In the genomic region with DNA sequence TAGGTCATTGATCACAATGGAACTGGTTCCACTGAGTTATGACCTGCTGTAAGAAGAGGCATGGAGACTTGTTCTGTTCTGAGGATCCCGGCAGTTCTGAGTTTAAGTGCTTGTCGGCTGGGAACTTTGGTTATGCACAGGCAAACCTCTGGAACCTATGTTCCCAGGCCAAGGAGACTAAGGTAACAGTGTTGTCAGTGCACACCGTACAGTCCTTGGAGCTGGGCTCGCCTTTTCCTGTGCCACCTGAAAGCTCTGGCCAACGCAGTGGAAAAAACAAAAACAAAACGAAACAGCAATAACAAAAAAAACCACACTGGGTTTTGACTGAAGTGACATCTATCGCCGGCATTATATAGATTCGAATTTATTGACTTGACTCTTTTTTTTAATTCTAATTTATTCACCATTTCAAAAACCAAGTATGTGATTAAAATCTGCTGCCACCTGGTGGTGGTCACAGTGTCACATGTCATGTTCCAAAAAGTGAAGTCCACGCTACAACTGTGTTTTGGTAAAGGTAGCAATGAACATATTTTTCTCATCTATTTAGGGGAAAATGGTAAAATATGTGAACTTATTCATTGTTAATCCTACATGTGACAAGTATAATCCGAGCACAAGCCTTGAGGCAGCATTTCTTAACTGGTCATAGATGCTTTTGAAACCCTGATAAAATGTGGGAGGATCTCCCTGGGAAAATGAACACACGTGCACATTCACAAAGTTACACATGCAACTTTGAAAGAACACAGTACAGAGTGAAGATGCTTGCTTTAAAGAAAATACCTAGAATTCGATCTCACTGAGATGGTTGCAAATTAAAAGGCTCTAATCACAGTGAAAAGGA, we compare ENCODE assay signal across 8 cellular contexts.
DNase-seq lines count a peak whose midpoint lies in the region; ATAC-seq and TF ChIP-seq lines count a peak whose summit lies in the region.

No MANE protein-coding gene starts in this region.

- WGBS in sigmoid colon, 2 donors: 42 to 58% methylated on average over 13 of the region's 13 CpGs

- TF ChIP-seq CTCF in WERI-Rb-1 (IDR thresholded peaks at IDR 0.05; ENCODE audit: low read depth, low read length) (peak; percentile 42), fibroblast of the aortic adventitia (IDR thresholded peaks at IDR 0.05; ENCODE audit: insufficient read depth, low read length) (peak; percentile 33), sigmoid colon (IDR thresholded peaks at IDR 0.05) (peak in 3 of 4 experiments; percentile 36 to 71 (median 47))

- TF ChIP-seq EP300 in sigmoid colon (IDR thresholded peaks at IDR 0.05): no peak

- no peak for ATAC-seq in HG02970 (IDR thresholded peaks at IDR 0.05; ENCODE audit: low FRiP score, unreplicated experiment)

- H3K36me3 ChIP-seq in WERI-Rb-1 (no peaks in the 10 kb centered on the region), sigmoid colon (no peaks in the 10 kb centered on the region)

- H3K4me3 ChIP-seq in WERI-Rb-1 (ENCODE audit: low read depth, low read length) (no peak overlapping the region), fibroblast of the aortic adventitia (ENCODE audit: low read depth, low read length) (no peak overlapping the region), sigmoid colon (no peak overlapping the region)

- DNase-seq in DMS53 treated with DMSO at 0.1 percent for 48 hours (lab: John Stamatoyannopoulos, UW; ENCODE audit: unreplicated experiment) (peak; percentile 5), HuH-7.5 (ENCODE audit: low spot score) (peak; percentile 18), WERI-Rb-1 (peak; percentile 30), fibroblast of the aortic adventitia (ENCODE audit: low read depth) (peak; percentile 22), sigmoid colon (no peak), NCI-H2081 treated with DMSO at 0.1 percent for 48 hours (lab: John Stamatoyannopoulos, UW) (no peak), HCEC 1CT (no peak)

- H3K4me1 ChIP-seq in sigmoid colon: no peaks in the 10 kb centered on the region

- H3K27me3 ChIP-seq in WERI-Rb-1 (ENCODE audit: insufficient read depth, low read depth, severe bottlenecking) (no peaks in the 10 kb centered on the region), sigmoid colon (no peaks in the 10 kb centered on the region)

- no peak for TF ChIP-seq POLR2A in sigmoid colon (IDR thresholded peaks at IDR 0.05)

- intact Hi-C loops in sigmoid colon (cut with DNase I): loop anchor here (10.0 kb wide), 1 partner anchor 1592 kb away; no protein-coding TSS in a partner anchor

- no peak overlapping the region for H3K27ac ChIP-seq in WERI-Rb-1
- H3K27ac ChIP-seq in sigmoid colon: no peak overlapping the region

- H3K9me3 ChIP-seq in WERI-Rb-1 (ENCODE audit: severe bottlenecking) (no peaks in the 10 kb centered on the region), sigmoid colon (no peaks in the 10 kb centered on the region)

Comparison
In these comparisons a context has a peak if more than half of its experiments do, and no peak if none do; other contexts are left out.
1. DNase-seq: peak in DMS53 treated with DMSO at 0.1 percent for 48 hours (single experiment), HuH-7.5 (single experiment), WERI-Rb-1 (single experiment) and fibroblast of the aortic adventitia (single experiment); none in sigmoid colon (single experiment), NCI-H2081 treated with DMSO at 0.1 percent for 48 hours (single experiment) and HCEC 1CT (single experiment).
2. Peak in every context shown above with its lines, with median percentiles within 50 percentile points of each other: CTCF ChIP-seq.